Comparison of ENCODE assay signal across 28 cellular contexts in genomic region chr19:2420490-2420889, GRCh38. TPM values are rescaled to one million over a fixed set of nuclear protein-coding genes. Genes with fewer than 3 reads are reported as not detected.
DNase-seq lines count a peak whose midpoint lies in the region; ATAC-seq, FAIRE-seq and TF ChIP-seq lines count a peak whose summit lies in the region.
"Had no signal": no experiment of that assay in that cellular context is flagged by ENCODE, and none has a peak within 500 bp of the region (broad histone marks: within the 10 kb centered on the region; RNA-seq: fewer than 3 reads in every experiment).

No MANE protein-coding gene starts in this region.

- in situ Hi-C loops in HepG2 (cut with HindIII; ENCODE audit: extremely low pct_ligation_motif_present, low pct_unique_long_range_greater_than_20kb) (no loop called here), K562 (cut with MboI) (no loop called here)

- H3K36me3 Mint-ChIP-seq in progenitor cell of endocrine pancreas (ENCODE audit: insufficient read depth): peaks cover 3% of the 10 kb centered on the region

- no peak overlapping the region for H3K4ac ChIP-seq in trophoblast cell (ENCODE audit: low read depth, low read length)

- TF ChIP-seq RAD21 in HepG2 (CRISPR knock-in tag; IDR thresholded peaks at IDR 0.05) (no peak), K562 (CRISPR knock-in tag; conservative IDR thresholded peaks at IDR 0.05 in 1 of 2, IDR thresholded peaks at IDR 0.05 in 1 of 2) (no peak)

- ATAC-seq in HepG2 (no peak), right lobe of liver (no peak), K562 (no peak), GM21390 (IDR thresholded peaks at IDR 0.05; ENCODE audit: unreplicated experiment) (no peak), GM19324 (IDR thresholded peaks at IDR 0.05; ENCODE audit: low FRiP score, unreplicated experiment) (no peak)
- ATAC-seq: GM12878 had no signal

- CTCF ChIA-PET in HepG2 (lab: Yijun Ruan, JAX; ENCODE audit: low intra/inter-chr PET ratio, low total read pairs) (no interaction called here), K562 (lab: Yijun Ruan, JAX; ENCODE audit: low intra/inter-chr PET ratio) (no interaction called here)

- TF ChIP-seq EP300 in HepG2 (IDR thresholded peaks at IDR 0.05; ENCODE audit: low read depth in 2 of 2, low read length in 2 of 2) (no peak), HepG2 (CRISPR knock-in tag; IDR thresholded peaks at IDR 0.05; ENCODE audit: borderline replicate concordance) (no peak), K562 (IDR thresholded peaks at IDR 0.05; ENCODE audit: low read length) (no peak)

- no peaks in the 10 kb centered on the region for H3K27me3 Mint-ChIP-seq in progenitor cell of endocrine pancreas
- H3K27me3 Mint-ChIP-seq: CD4-positive, alpha-beta memory T cell; CD4-positive, CD25-positive, alpha-beta regulatory T cell had no signal

- H3K4me3 ChIP-seq in HepG2 (replicated peaks in 1 of 3; ENCODE audit: insufficient read depth in 1 of 3, low read depth in 2 of 3, low read length in 3 of 3) (no peak overlapping the region), right lobe of liver (no peak overlapping the region), K562 (no peak overlapping the region), trophoblast cell (ENCODE audit: low read depth, low read length) (no peak overlapping the region)
- H3K4me3 ChIP-seq: BLaER1, GM12878 had no signal

- H3K14ac ChIP-seq in trophoblast cell (ENCODE audit: low read length): no peak overlapping the region

- H3K27me3 ChIP-seq in HepG2 (ENCODE audit: control insufficient read depth in 1 of 2, insufficient read depth in 2 of 2, low read length in 2 of 2) (no peaks in the 10 kb centered on the region), right lobe of liver (no peaks in the 10 kb centered on the region), K562 (ENCODE audit: control insufficient read depth in 2 of 2, insufficient read depth in 2 of 2, low read length in 2 of 2) (no peaks in the 10 kb centered on the region), trophoblast cell (ENCODE audit: insufficient read depth, low read length) (no peaks in the 10 kb centered on the region)
- H3K27me3 ChIP-seq: BE2C, BLaER1 had no signal

- H3K9ac ChIP-seq in HepG2 (ENCODE audit: insufficient read depth, low read depth, low read length) (no peak overlapping the region), K562 (ENCODE audit: insufficient read depth in 1 of 2, low read depth in 2 of 2, low read length in 2 of 2) (no peak overlapping the region), trophoblast cell (ENCODE audit: low read length) (no peak overlapping the region)
- H3K9ac ChIP-seq: BLaER1 had no signal

- H3K4me1 Mint-ChIP-seq in progenitor cell of endocrine pancreas (ENCODE audit: low read depth): no peaks in the 10 kb centered on the region
- H3K4me1 Mint-ChIP-seq: CD4-positive, alpha-beta memory T cell; CD4-positive, CD25-positive, alpha-beta regulatory T cell; CD8-positive, alpha-beta memory T cell had no signal

- H3K79me1 ChIP-seq in trophoblast cell (ENCODE audit: low read length): peaks cover 2% of the 10 kb centered on the region

- no peak overlapping the region for H2BK120ac ChIP-seq in trophoblast cell (ENCODE audit: insufficient read depth, low read length, poor library complexity)

- H3K36me3 ChIP-seq in HepG2 (replicated peaks in 1 of 2; ENCODE audit: control insufficient read depth in 1 of 2, insufficient read depth in 2 of 2, low read length in 2 of 2) (peaks cover 3 to 10% of the 10 kb centered on the region in 2 experiments; a peak in 4 of 5 replicates), right lobe of liver (no peaks in the 10 kb centered on the region), K562 (ENCODE audit: control insufficient read depth, insufficient read depth, low read length) (peaks cover 60% of the 10 kb centered on the region; the same call in 1 of the 3 replicates), trophoblast cell (ENCODE audit: control insufficient read depth in 1 of 2, insufficient read depth in 2 of 2, low read length in 2 of 2) (peaks cover 15 to 25% of the 10 kb centered on the region in 2 experiments)

- FAIRE-seq in HepG2 (lab: Jason Lieb, UNC): no peak
- FAIRE-seq in K562 (lab: Jason Lieb, UNC): peak; percentile 11
- FAIRE-seq: GM12878, GM12892, GM18507 had no signal

- POLR2A ChIA-PET in HepG2 (lab: Yijun Ruan, JAX) (no interaction called here), K562 (lab: Yijun Ruan, JAX) (no interaction called here)

- no peaks in the 10 kb centered on the region for H3K9me1 ChIP-seq in K562 (ENCODE audit: control insufficient read depth, insufficient read depth, low read length)

- H3K23ac ChIP-seq in trophoblast cell (ENCODE audit: low read length): no peak overlapping the region

- H3K4me2 ChIP-seq in HepG2 (ENCODE audit: low read depth, low read length) (no peak overlapping the region), K562 (ENCODE audit: insufficient read depth, low read length) (no peak overlapping the region), trophoblast cell (ENCODE audit: low read length) (no peak overlapping the region)

- WGBS in HepG2 (ENCODE audit: low lambda C conversion rate): 98% methylated on average over 2 of the region's 2 CpGs
- WGBS in right lobe of liver (ENCODE audit: insufficient coverage, low coverage, low lambda C conversion rate, missing lambda C conversion rate): 97% methylated on average over 2 of the region's 2 CpGs
- 96% methylated on average over 2 of the region's 2 CpGs for WGBS in K562 (ENCODE audit: insufficient coverage, low coverage, missing lambda C conversion rate)
- no CpG with 5 or more reads among the region's 2 CpGs for WGBS in trophoblast cell (ENCODE audit: extremely low coverage, insufficient coverage, insufficient read length)

- H3K79me2 ChIP-seq in HepG2 (ENCODE audit: insufficient read depth, low read length) (peaks cover 6% of the 10 kb centered on the region), K562 (ENCODE audit: control insufficient read depth, insufficient read depth, low read length) (peaks cover 24% of the 10 kb centered on the region), trophoblast cell (ENCODE audit: control insufficient read depth, insufficient read depth, low read length, poor library complexity) (no peaks in the 10 kb centered on the region)

- DNase-seq in HepG2 (ENCODE audit: low spot score): no peak
- no peak for DNase-seq in right lobe of liver
- DNase-seq in HuH-7.5 (ENCODE audit: low spot score): peak; percentile 4
- no peak for DNase-seq in K562 (ENCODE audit: extremely low read depth in 1 of 4, low spot score in 3 of 4)
- DNase-seq in progenitor cell of endocrine pancreas (ENCODE audit: low spot score, unreplicated experiment): no peak
- DNase-seq in trophoblast cell: no peak
- DNase-seq: ACHN; BE2C; C1 segment of cervical spinal cord; CD4-positive, alpha-beta memory T cell; CD4-positive, CD25-positive, alpha-beta regulatory T cell; CD8-positive, alpha-beta memory T cell; COR-L47; DMS 273 treated with DMSO at 0.1 percent for 48 hours; DMS153; DMS53; DMS79; DND-41; EL; GDM1 had no signal

- H4K8ac ChIP-seq in trophoblast cell (ENCODE audit: low read depth, low read length): no peak overlapping the region

- intact Hi-C loops in HepG2 (cut with micrococcal nuclease; ENCODE audit: unreplicated experiment): no loop called here
- intact Hi-C loops in right lobe of liver (cut with DNase I): no loop called here
- intact Hi-C loops in K562 (cut with micrococcal nuclease): no loop called here

- H2BK12ac ChIP-seq in trophoblast cell (ENCODE audit: low read length): no peak overlapping the region

- TF ChIP-seq CTCF in HepG2 (CRISPR knock-in tag; IDR thresholded peaks at IDR 0.05): no peak
- no peak for TF ChIP-seq CTCF in right lobe of liver (IDR thresholded peaks at IDR 0.05)
- no peak for TF ChIP-seq CTCF in K562 (IDR thresholded peaks at IDR 0.05 in 2 of 3, conservative IDR thresholded peaks at IDR 0.05 in 1 of 3; ENCODE audit: insufficient read depth in 2 of 3, low read depth in 1 of 3, low read length in 3 of 3)
- no peak for TF ChIP-seq CTCF in progenitor cell of endocrine pancreas (IDR thresholded peaks at IDR 0.05; ENCODE audit: unreplicated experiment)

- H4K20me1 ChIP-seq in HepG2 (ENCODE audit: insufficient read depth, low read length) (no peaks in the 10 kb centered on the region), K562 (replicated peaks; ENCODE audit: control insufficient read depth, insufficient read depth, low read length) (no peaks in the 10 kb centered on the region)

- H3K9me3 ChIP-seq in HepG2 (ENCODE audit: low read length): no peaks in the 10 kb centered on the region
- no peaks in the 10 kb centered on the region for H3K9me3 ChIP-seq in right lobe of liver
- H3K9me3 ChIP-seq in K562 (replicated peaks; ENCODE audit: control insufficient read depth, insufficient read depth, low read depth, low read length): no peaks in the 10 kb centered on the region
- no peaks in the 10 kb centered on the region for H3K9me3 ChIP-seq in trophoblast cell (ENCODE audit: insufficient read depth, low read depth, low read length)
- H3K9me3 ChIP-seq: BE2C, BLaER1 had no signal

- peak overlapping the region; percentile 52 for H3K27ac Mint-ChIP-seq in progenitor cell of endocrine pancreas
- H3K27ac Mint-ChIP-seq: CD14-positive monocyte; CD4-positive, CD25-positive, alpha-beta regulatory T cell; CD8-positive, alpha-beta memory T cell had no signal

- TF ChIP-seq POLR2A in HepG2 (IDR thresholded peaks at IDR 0.05; ENCODE audit: insufficient read depth in 1 of 2, low read depth in 2 of 2, low read length in 2 of 2) (no peak), right lobe of liver (IDR thresholded peaks at IDR 0.05) (no peak), K562 (conservative IDR thresholded peaks at IDR 0.05) (no peak)

- H3K27ac ChIP-seq in HepG2 (ENCODE audit: extremely low read length, insufficient read depth, low read length) (no peak overlapping the region), right lobe of liver (no peak overlapping the region), K562 (ENCODE audit: extremely low read depth, low read depth, low read length) (no peak overlapping the region), trophoblast cell (ENCODE audit: low read depth, low read length) (no peak overlapping the region)
- H3K27ac ChIP-seq: 22Rv1 had no signal

- H3K4me1 ChIP-seq in HepG2 (ENCODE audit: insufficient read depth, low read length): peaks cover 26% of the 10 kb centered on the region
- no peaks in the 10 kb centered on the region for H3K4me1 ChIP-seq in right lobe of liver
- peaks cover 0 to 36% of the 10 kb centered on the region in 2 experiments; a peak in 2 of 5 replicates for H3K4me1 ChIP-seq in K562 (replicated peaks in 1 of 2; ENCODE audit: control insufficient read depth in 2 of 2, insufficient read depth in 2 of 2, low read length in 2 of 2)
- H3K4me1 ChIP-seq in trophoblast cell (ENCODE audit: control insufficient read depth in 1 of 2, insufficient read depth in 2 of 2, low read length in 2 of 2): peaks cover 0 to 1% of the 10 kb centered on the region in 2 experiments
- H3K4me1 ChIP-seq: BE2C had no signal

- no TSS peak for BruUV-seq in HepG2 (replicated peaks; lab: Mats Ljungman, UMichigan)
- no TSS peak for BruUV-seq in K562 (replicated peaks; lab: Mats Ljungman, UMichigan)

- H2AFZ ChIP-seq in HepG2 (ENCODE audit: low read length) (no peak overlapping the region), K562 (ENCODE audit: low read depth, low read length) (no peak overlapping the region), trophoblast cell (ENCODE audit: insufficient read depth, low read length, poor library complexity) (no peak overlapping the region)

- H3K18ac ChIP-seq in trophoblast cell (ENCODE audit: low read length): no peak overlapping the region

- H2AK5ac ChIP-seq in trophoblast cell (ENCODE audit: low read length): no peak overlapping the region

- no peak overlapping the region for H4K91ac ChIP-seq in trophoblast cell (ENCODE audit: low read depth, low read length)

- H4K12ac ChIP-seq in trophoblast cell (ENCODE audit: low read depth, low read length): no peak overlapping the region

- H3K4me3 Mint-ChIP-seq in progenitor cell of endocrine pancreas (ENCODE audit: low read depth): no peak overlapping the region
- H3K4me3 Mint-ChIP-seq: CD14-positive monocyte; CD4-positive, alpha-beta memory T cell; CD4-positive, CD25-positive, alpha-beta regulatory T cell; CD8-positive, alpha-beta memory T cell had no signal

- no peak overlapping the region for H2BK5ac ChIP-seq in trophoblast cell (ENCODE audit: low read depth, low read length, poor library complexity)

- no peaks in the 10 kb centered on the region for H3K9me3 Mint-ChIP-seq in progenitor cell of endocrine pancreas (ENCODE audit: low read depth)
- H3K9me3 Mint-ChIP-seq: CD4-positive, alpha-beta memory T cell; CD4-positive, CD25-positive, alpha-beta regulatory T cell; CD8-positive, alpha-beta memory T cell had no signal

RNA-seq across cellular contexts. Expression of gene TIMM13, which starts 6.9 kb away (rescaled TPM):
- total RNA-seq in HepG2 (2016; rRNA removed; fragmentation: Illumina TruSeq; extraction: Trizol) (108 and 116 TPM in 2 replicates), right lobe of liver (10 to 100 TPM; 35.5 to 59.8 (median 51.1) TPM), K562 (2014; rRNA removed) (112 and 140 TPM in 2 replicates), K562 (2014; rRNA removed; fragmentation: Illumina TruSeq; extraction: Trizol) (13.8 and 18.7 TPM in 2 replicates), K562 (2015; rRNA removed; fragmentation: Illumina TruSeq; extraction: Trizol) (81.1 and 90.4 TPM in 2 replicates), K562 (2021) (215 and 235 TPM in 2 replicates), progenitor cell of endocrine pancreas (108 and 110 TPM in 2 replicates)
- 78.9 and 87.4 TPM in 2 replicates for total RNA-seq in HepG2 (2016; cell fraction: cytosol; rRNA removed; fragmentation: Illumina TruSeq; extraction: Trizol; ENCODE audit: low read depth)
- 115 and 120 TPM in 2 replicates for total RNA-seq in HepG2 (2016; cell fraction: insoluble cytoplasmic fraction; rRNA removed; fragmentation: Illumina TruSeq; extraction: Trizol)
- total RNA-seq in HepG2 (2016; cell fraction: membrane; rRNA removed; fragmentation: Illumina TruSeq; extraction: Trizol): 123 and 146 TPM in 2 replicates
- 37.3 and 42.3 TPM in 2 replicates for total RNA-seq in HepG2 (2016; cell fraction: nucleus; rRNA removed; fragmentation: Illumina TruSeq; extraction: Trizol)
- polyA plus RNA-seq in HepG2 (2011; rRNA removed) (48.4 and 62.5 TPM in 2 replicates), K562 (2011; rRNA removed) (35.0 and 50.3 TPM in 2 replicates), K562 (2014; fragmentation: Illumina TruSeq; extraction: Trizol) (20.3 and 68.0 TPM in 2 replicates), K562 (2014; fragmentation: Nextera tagmentation; extraction: Ambion mirVana) (10 to 100 TPM; 17.6 to 71.8 TPM), K562 (2014; rRNA removed) (105 and 132 TPM in 2 replicates)
- polyA plus RNA-seq in HepG2 (2011; cell fraction: cytosol; rRNA removed): 60.7 and 102 TPM in 2 replicates
- polyA plus RNA-seq in HepG2 (2011; cell fraction: nucleus; rRNA removed): 41.6 and 44.7 TPM in 2 replicates
- polyA plus RNA-seq in HepG2 (2012): 50.3 and 65.0 TPM in 2 replicates
- 94.9 and 117 TPM in 2 replicates for polyA plus RNA-seq in HepG2 (2016; cell fraction: cytosol; fragmentation: Illumina TruSeq; extraction: Trizol; ENCODE audit: low read depth)
- 117 and 124 TPM in 2 replicates for polyA plus RNA-seq in HepG2 (2016; cell fraction: insoluble cytoplasmic fraction; fragmentation: Illumina TruSeq; extraction: Trizol; ENCODE audit: low read depth)
- 122 and 128 TPM in 2 replicates for polyA plus RNA-seq in HepG2 (2016; cell fraction: membrane; fragmentation: Illumina TruSeq; extraction: Trizol; ENCODE audit: low read depth)
- polyA plus RNA-seq in HepG2 (2016; cell fraction: nucleus; fragmentation: Illumina TruSeq; extraction: Trizol; ENCODE audit: insufficient read depth, low read depth): 84.2 and 86.9 TPM in 2 replicates
- polyA minus RNA-seq in HepG2 (2011; rRNA and poly(A)+ RNA removed; ENCODE audit: low replicate concordance): 23.6 and 42.8 TPM in 2 replicates
- 18.8 and 24.2 TPM in 2 replicates for polyA minus RNA-seq in HepG2 (2011; cell fraction: cytosol; rRNA and poly(A)+ RNA removed)
- 17.2 and 19.7 TPM in 2 replicates for polyA minus RNA-seq in HepG2 (2011; cell fraction: nucleus; rRNA and poly(A)+ RNA removed)
- 33.4 and 83.5 TPM in 2 replicates for total RNA-seq in K562 (2011; cell fraction: chromatin; rRNA removed; ENCODE audit: low replicate concordance)
- 50.0 and 67.9 TPM in 2 replicates for total RNA-seq in K562 (2011; cell fraction: nucleolus; rRNA removed)
- 30.1 and 33.7 TPM in 2 replicates for total RNA-seq in K562 (2011; cell fraction: nucleoplasm; rRNA removed)
- 77.5 and 236 TPM in 2 replicates for polyA plus RNA-seq in K562 (2011; cell fraction: cytosol; rRNA removed)
- polyA plus RNA-seq in K562 (2011; cell fraction: nucleus; rRNA removed): 41.8 and 63.1 TPM in 2 replicates
- polyA plus RNA-seq in K562 (2012): 83.8 and 112 TPM in 2 replicates
- 4.1 and 9.6 TPM in 2 replicates for polyA minus RNA-seq in K562 (2011; rRNA and poly(A)+ RNA removed)
- polyA minus RNA-seq in K562 (2011; cell fraction: cytosol; rRNA and poly(A)+ RNA removed): 27.2 and 34.0 TPM in 2 replicates
- polyA minus RNA-seq in K562 (2011; cell fraction: nucleus; rRNA and poly(A)+ RNA removed): 18.0 and 20.1 TPM in 2 replicates
- polyA plus RNA-seq in trophoblast cell (2013): 79.5 and 82.1 TPM in 2 replicates

RNA-seq across cellular contexts. Expression of gene LMNB2, which starts 36.3 kb away (rescaled TPM):
- total RNA-seq in HepG2 (2016; rRNA removed; fragmentation: Illumina TruSeq; extraction: Trizol) (93.6 and 105 TPM in 2 replicates), right lobe of liver (10 to 100 TPM in 1 of 6 experiments, 1 to 10 TPM in 5; 4.6 to 11.6 (median 7.1) TPM), K562 (2014; rRNA removed) (133 and 141 TPM in 2 replicates), K562 (2014; rRNA removed; fragmentation: Illumina TruSeq; extraction: Trizol) (46.8 and 52.9 TPM in 2 replicates), K562 (2015; rRNA removed; fragmentation: Illumina TruSeq; extraction: Trizol) (105 and 106 TPM in 2 replicates), K562 (2021) (98.3 and 123 TPM in 2 replicates), progenitor cell of endocrine pancreas (90.0 and 93.6 TPM in 2 replicates)
- total RNA-seq in HepG2 (2016; cell fraction: cytosol; rRNA removed; fragmentation: Illumina TruSeq; extraction: Trizol; ENCODE audit: low read depth): 8.6 and 9.2 TPM in 2 replicates
- total RNA-seq in HepG2 (2016; cell fraction: insoluble cytoplasmic fraction; rRNA removed; fragmentation: Illumina TruSeq; extraction: Trizol): 80.4 and 107 TPM in 2 replicates
- 34.1 and 36.1 TPM in 2 replicates for total RNA-seq in HepG2 (2016; cell fraction: membrane; rRNA removed; fragmentation: Illumina TruSeq; extraction: Trizol)
- total RNA-seq in HepG2 (2016; cell fraction: nucleus; rRNA removed; fragmentation: Illumina TruSeq; extraction: Trizol): 44.6 and 52.0 TPM in 2 replicates
- polyA plus RNA-seq in HepG2 (2011; rRNA removed) (77.2 and 89.7 TPM in 2 replicates), K562 (2011; rRNA removed) (90.3 and 94.7 TPM in 2 replicates), K562 (2014; fragmentation: Illumina TruSeq; extraction: Trizol) (117 and 161 TPM in 2 replicates), K562 (2014; fragmentation: Nextera tagmentation; extraction: Ambion mirVana) (under 1 TPM; 0.48 to 0.71 TPM), K562 (2014; rRNA removed) (94.5 and 105 TPM in 2 replicates)
- 83.5 and 98.7 TPM in 2 replicates for polyA plus RNA-seq in HepG2 (2011; cell fraction: cytosol; rRNA removed)
- 75.2 and 87.6 TPM in 2 replicates for polyA plus RNA-seq in HepG2 (2011; cell fraction: nucleus; rRNA removed)
- 40.0 and 41.8 TPM in 2 replicates for polyA plus RNA-seq in HepG2 (2012)
- 7.1 and 7.6 TPM in 2 replicates for polyA plus RNA-seq in HepG2 (2016; cell fraction: cytosol; fragmentation: Illumina TruSeq; extraction: Trizol; ENCODE audit: low read depth)
- polyA plus RNA-seq in HepG2 (2016; cell fraction: insoluble cytoplasmic fraction; fragmentation: Illumina TruSeq; extraction: Trizol; ENCODE audit: low read depth): 74.9 and 86.7 TPM in 2 replicates
- polyA plus RNA-seq in HepG2 (2016; cell fraction: membrane; fragmentation: Illumina TruSeq; extraction: Trizol; ENCODE audit: low read depth): 19.0 and 21.3 TPM in 2 replicates
- 75.4 and 76.1 TPM in 2 replicates for polyA plus RNA-seq in HepG2 (2016; cell fraction: nucleus; fragmentation: Illumina TruSeq; extraction: Trizol; ENCODE audit: insufficient read depth, low read depth)
- 106 and 107 TPM in 2 replicates for polyA minus RNA-seq in HepG2 (2011; rRNA and poly(A)+ RNA removed; ENCODE audit: low replicate concordance)
- 35.3 and 37.2 TPM in 2 replicates for polyA minus RNA-seq in HepG2 (2011; cell fraction: cytosol; rRNA and poly(A)+ RNA removed)
- polyA minus RNA-seq in HepG2 (2011; cell fraction: nucleus; rRNA and poly(A)+ RNA removed): 14.4 and 16.7 TPM in 2 replicates
- 40.1 and 85.1 TPM in 2 replicates for total RNA-seq in K562 (2011; cell fraction: chromatin; rRNA removed; ENCODE audit: low replicate concordance)
- total RNA-seq in K562 (2011; cell fraction: nucleolus; rRNA removed): 40.9 and 42.2 TPM in 2 replicates
- total RNA-seq in K562 (2011; cell fraction: nucleoplasm; rRNA removed): 35.7 and 48.3 TPM in 2 replicates
- polyA plus RNA-seq in K562 (2011; cell fraction: cytosol; rRNA removed): 191 and 212 TPM in 2 replicates
- polyA plus RNA-seq in K562 (2011; cell fraction: nucleus; rRNA removed): 59.1 and 76.5 TPM in 2 replicates
- 58.8 and 94.2 TPM in 2 replicates for polyA plus RNA-seq in K562 (2012)
- polyA minus RNA-seq in K562 (2011; rRNA and poly(A)+ RNA removed): 57.4 and 85.2 TPM in 2 replicates
- 48.5 and 69.4 TPM in 2 replicates for polyA minus RNA-seq in K562 (2011; cell fraction: cytosol; rRNA and poly(A)+ RNA removed)
- 10.8 and 13.6 TPM in 2 replicates for polyA minus RNA-seq in K562 (2011; cell fraction: nucleus; rRNA and poly(A)+ RNA removed)
- polyA plus RNA-seq in trophoblast cell (2013): 103 and 105 TPM in 2 replicates

RNA-seq across cellular contexts. Expression of gene GADD45B, which starts 55.4 kb away (rescaled TPM):
- total RNA-seq in HepG2 (2016; rRNA removed; fragmentation: Illumina TruSeq; extraction: Trizol): 3.2 and 4.6 TPM in 2 replicates
- 0.71 and 0.91 TPM in 2 replicates for total RNA-seq in HepG2 (2016; cell fraction: cytosol; rRNA removed; fragmentation: Illumina TruSeq; extraction: Trizol; ENCODE audit: low read depth)
- 3.2 and 6.0 TPM in 2 replicates for total RNA-seq in HepG2 (2016; cell fraction: insoluble cytoplasmic fraction; rRNA removed; fragmentation: Illumina TruSeq; extraction: Trizol)
- total RNA-seq in HepG2 (2016; cell fraction: membrane; rRNA removed; fragmentation: Illumina TruSeq; extraction: Trizol): 1.8 TPM in 2 replicates
- 7.3 and 7.6 TPM in 2 replicates for total RNA-seq in HepG2 (2016; cell fraction: nucleus; rRNA removed; fragmentation: Illumina TruSeq; extraction: Trizol)
- polyA plus RNA-seq in HepG2 (2011; rRNA removed): 34.1 and 40.4 TPM in 2 replicates
- polyA plus RNA-seq in HepG2 (2011; cell fraction: cytosol; rRNA removed): 40.0 and 43.7 TPM in 2 replicates
- 66.8 and 77.1 TPM in 2 replicates for polyA plus RNA-seq in HepG2 (2011; cell fraction: nucleus; rRNA removed)
- 11.3 and 22.4 TPM in 2 replicates for polyA plus RNA-seq in HepG2 (2012)
- polyA plus RNA-seq in HepG2 (2016; cell fraction: cytosol; fragmentation: Illumina TruSeq; extraction: Trizol; ENCODE audit: low read depth): 1.5 and 1.7 TPM in 2 replicates
- polyA plus RNA-seq in HepG2 (2016; cell fraction: insoluble cytoplasmic fraction; fragmentation: Illumina TruSeq; extraction: Trizol; ENCODE audit: low read depth): 5.5 and 5.8 TPM in 2 replicates
- polyA plus RNA-seq in HepG2 (2016; cell fraction: membrane; fragmentation: Illumina TruSeq; extraction: Trizol; ENCODE audit: low read depth): 2.3 and 2.5 TPM in 2 replicates
- polyA plus RNA-seq in HepG2 (2016; cell fraction: nucleus; fragmentation: Illumina TruSeq; extraction: Trizol; ENCODE audit: insufficient read depth, low read depth): 16.6 and 21.3 TPM in 2 replicates
- 22.5 and 88.0 TPM in 2 replicates for polyA minus RNA-seq in HepG2 (2011; rRNA and poly(A)+ RNA removed; ENCODE audit: low replicate concordance)
- 12.3 and 15.6 TPM in 2 replicates for polyA minus RNA-seq in HepG2 (2011; cell fraction: cytosol; rRNA and poly(A)+ RNA removed)
- polyA minus RNA-seq in HepG2 (2011; cell fraction: nucleus; rRNA and poly(A)+ RNA removed): 35.0 and 45.0 TPM in 2 replicates
- 100 to 1,000 TPM in 4 of 6 experiments, 10 to 100 TPM in 2; 39.0 to 176 (median 127) TPM for total RNA-seq in right lobe of liver
- 7.1 and 17.3 TPM in 2 replicates for total RNA-seq in K562 (2011; cell fraction: chromatin; rRNA removed; ENCODE audit: low replicate concordance)
- 18.6 and 27.0 TPM in 2 replicates for total RNA-seq in K562 (2011; cell fraction: nucleolus; rRNA removed)
- total RNA-seq in K562 (2011; cell fraction: nucleoplasm; rRNA removed): 12.8 and 19.0 TPM in 2 replicates
- total RNA-seq in K562 (2014; rRNA removed): 3.9 and 4.1 TPM in 2 replicates
- 1.7 and 2.1 TPM in 2 replicates for total RNA-seq in K562 (2014; rRNA removed; fragmentation: Illumina TruSeq; extraction: Trizol)
- total RNA-seq in K562 (2015; rRNA removed; fragmentation: Illumina TruSeq; extraction: Trizol): 1.9 and 2.0 TPM in 2 replicates
- total RNA-seq in K562 (2021): 2.9 and 3.1 TPM in 2 replicates
- 2.7 and 4.7 TPM in 2 replicates for polyA plus RNA-seq in K562 (2011; rRNA removed)
- polyA plus RNA-seq in K562 (2011; cell fraction: cytosol; rRNA removed): 5.2 and 6.5 TPM in 2 replicates
- 8.7 and 19.6 TPM in 2 replicates for polyA plus RNA-seq in K562 (2011; cell fraction: nucleus; rRNA removed)
- polyA plus RNA-seq in K562 (2012): 2.9 and 8.2 TPM in 2 replicates
- polyA plus RNA-seq in K562 (2014; fragmentation: Illumina TruSeq; extraction: Trizol): 0.79 and 1.0 TPM in 2 replicates
- polyA plus RNA-seq in K562 (2014; fragmentation: Nextera tagmentation; extraction: Ambion mirVana): under 1 TPM; 0.06 to 0.18 TPM
- polyA plus RNA-seq in K562 (2014; rRNA removed): 2.5 and 2.7 TPM in 2 replicates
- polyA minus RNA-seq in K562 (2011; rRNA and poly(A)+ RNA removed): 3.5 and 5.2 TPM in 2 replicates
- polyA minus RNA-seq in K562 (2011; cell fraction: cytosol; rRNA and poly(A)+ RNA removed): 4.3 and 18.2 TPM in 2 replicates
- 17.8 and 31.2 TPM in 2 replicates for polyA minus RNA-seq in K562 (2011; cell fraction: nucleus; rRNA and poly(A)+ RNA removed)
- total RNA-seq in progenitor cell of endocrine pancreas: 4.9 and 5.1 TPM in 2 replicates
- polyA plus RNA-seq in trophoblast cell (2013): 89.4 and 93.2 TPM in 2 replicates

Comparison
In these comparisons a context has a peak if more than half of its experiments do, and no peak if none do; other contexts are left out.
1. Of the 241 proteins assayed by ChIP-seq in both HepG2 and K562: peak only in HepG2: POLR2AphosphoS5 and RBFOX2; only in K562: ZFP36; in both: none; in neither: 238.